Comparison of ENCODE assay signal across 21 cellular contexts in the genomic region with DNA sequence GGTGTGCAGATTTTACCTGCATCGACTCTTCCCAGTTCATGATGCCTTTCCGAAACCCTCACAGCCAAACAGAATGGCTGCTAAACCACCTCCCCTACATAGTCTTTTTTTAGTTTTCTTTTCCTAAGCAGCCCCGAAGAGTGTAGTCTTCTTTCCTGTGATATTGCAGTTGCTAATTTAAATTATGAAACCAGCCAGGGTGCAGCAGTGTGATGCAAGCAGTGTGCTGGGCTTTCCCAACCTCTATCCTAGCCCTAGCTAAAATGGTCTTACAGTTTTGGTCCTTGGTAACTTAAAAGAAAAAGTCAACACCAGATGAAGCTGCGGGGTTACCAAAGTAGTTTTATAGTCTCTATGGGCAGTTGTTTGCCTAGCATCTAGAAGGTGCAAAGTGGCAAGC.
DNase-seq lines count a peak whose midpoint lies in the region; ATAC-seq and TF ChIP-seq lines count a peak whose summit lies in the region.
"Had no signal": no experiment of that assay in that cellular context is flagged by ENCODE, and none has a peak within 500 bp of the region (broad histone marks: within the 10 kb centered on the region; RNA-seq: fewer than 3 reads in every experiment).

No MANE protein-coding gene starts in this region.

- POLR2A ChIA-PET in HEK293 (lab: Yijun Ruan, JAX) = no interaction called here

- H3K4me1 Mint-ChIP-seq in natural killer cell treated with Interleukin-12 subunit alpha and Interleukin-12 subunit beta and Interleukin-15 and Interleukin-18, amount 100 ng/mL, for 72 hours (ENCODE audit: low read depth in 2 of 2) = peaks cover 39 to 42% of the 10 kb centered on the region in 2 donors
- no peaks in the 10 kb centered on the region for H3K4me1 Mint-ChIP-seq in activated CD4-positive, alpha-beta T cell treated with anti-CD3 and anti-CD28 coated beads, Interleukin-2, amount 10 ng/mL, durations not matched to agents 24 days and 14 days
- H3K4me1 Mint-ChIP-seq: CD4-positive, CD25-positive, alpha-beta regulatory T cell had no signal

- ATAC-seq in natural killer cell treated with Interleukin-12 subunit alpha and Interleukin-12 subunit beta and Interleukin-15 and Interleukin-18, amount 100 ng/mL, for 72 hours = peak; percentile 63 to 80
- no peak for ATAC-seq in GM18511 (IDR thresholded peaks at IDR 0.05; ENCODE audit: unreplicated experiment)
- ATAC-seq: A549 had no signal

- DNase-seq in NOMO-1 (lab: John Stamatoyannopoulos, UW; ENCODE audit: unreplicated experiment in 2 of 2) (peak; percentile 42 to 65), SKM-1 treated with dmso at 0.1 percent for 144 hours (lab: John Stamatoyannopoulos, UW; ENCODE audit: unreplicated experiment) (peak; percentile 51), NCI-H2171 (lab: John Stamatoyannopoulos, UW) (no peak)
- DNase-seq in natural killer cell treated with Interleukin-12 subunit alpha and Interleukin-12 subunit beta and Interleukin-15 and Interleukin-18, amount 100 ng/mL, for 72 hours (ENCODE audit: low spot score) = peak; percentile 20
- no peak for DNase-seq in activated CD4-positive, alpha-beta T cell treated with anti-CD3 and anti-CD28 coated beads, Interleukin-2, amount 10 ng/mL, durations not matched to agents 24 days and 14 days
- DNase-seq: BE2C; CD4-positive, CD25-positive, alpha-beta regulatory T cell; EL; GF-D8; HCEC 1CT; Karpas-422; NCI-H1092; NCI-H1436; NCI-H1930; NCI-H226; NCI-H510A treated with DMSO at 0.1 percent for 48 hours; NCI-H774; SJCRH30 had no signal

- no peaks in the 10 kb centered on the region for H3K36me3 Mint-ChIP-seq in natural killer cell treated with Interleukin-12 subunit alpha and Interleukin-12 subunit beta and Interleukin-15 and Interleukin-18, amount 100 ng/mL, for 72 hours
- no peaks in the 10 kb centered on the region for H3K36me3 Mint-ChIP-seq in activated CD4-positive, alpha-beta T cell treated with anti-CD3 and anti-CD28 coated beads, Interleukin-2, amount 10 ng/mL, durations not matched to agents 24 days and 14 days (ENCODE audit: low read depth)
- H3K36me3 Mint-ChIP-seq: CD4-positive, CD25-positive, alpha-beta regulatory T cell had no signal

- H3K4me1 ChIP-seq in HEK293 (ENCODE audit: control insufficient read depth, insufficient read depth, low read length) = no peaks in the 10 kb centered on the region
- H3K4me1 ChIP-seq: BE2C had no signal

- no peaks in the 10 kb centered on the region for H3K27me3 Mint-ChIP-seq in natural killer cell treated with Interleukin-12 subunit alpha and Interleukin-12 subunit beta and Interleukin-15 and Interleukin-18, amount 100 ng/mL, for 72 hours
- H3K27me3 Mint-ChIP-seq in activated CD4-positive, alpha-beta T cell treated with anti-CD3 and anti-CD28 coated beads, Interleukin-2, amount 10 ng/mL, durations not matched to agents 24 days and 14 days = peaks cover 33% of the 10 kb centered on the region

- no peaks in the 10 kb centered on the region for H3K9me3 Mint-ChIP-seq in natural killer cell treated with Interleukin-12 subunit alpha and Interleukin-12 subunit beta and Interleukin-15 and Interleukin-18, amount 100 ng/mL, for 72 hours
- H3K9me3 Mint-ChIP-seq in activated CD4-positive, alpha-beta T cell treated with anti-CD3 and anti-CD28 coated beads, Interleukin-2, amount 10 ng/mL, durations not matched to agents 24 days and 14 days = no peaks in the 10 kb centered on the region

- H3K27ac Mint-ChIP-seq in natural killer cell treated with Interleukin-12 subunit alpha and Interleukin-12 subunit beta and Interleukin-15 and Interleukin-18, amount 100 ng/mL, for 72 hours = peak overlapping the region; percentile 68 to 80
- H3K27ac Mint-ChIP-seq in activated CD4-positive, alpha-beta T cell treated with anti-CD3 and anti-CD28 coated beads, Interleukin-2, amount 10 ng/mL, durations not matched to agents 24 days and 14 days = no peak overlapping the region
- H3K27ac Mint-ChIP-seq: CD4-positive, CD25-positive, alpha-beta regulatory T cell had no signal

- CTCF ChIA-PET in HEK293 (lab: Yijun Ruan, JAX) = no interaction called here

- H3K36me3 ChIP-seq in HEK293 (ENCODE audit: control insufficient read depth in 2 of 2, insufficient read depth in 1 of 2, low read length in 2 of 2) = no peaks in the 10 kb centered on the region
- H3K36me3 ChIP-seq: BE2C, SJCRH30 had no signal

- H3K27ac ChIP-seq in HEK293 (ENCODE audit: extremely low read depth, low read depth, low read length) = no peak overlapping the region
- H3K27ac ChIP-seq: A549, SJCRH30 had no signal

- TF ChIP-seq CTCF in HEK293 (tag by site-specific recombination; IDR thresholded peaks at IDR 0.05) = no peak

- intact Hi-C loops in activated CD4-positive, alpha-beta T cell treated with anti-CD3 and anti-CD28 coated beads, Interleukin-2, amount 10 ng/mL, durations not matched to agents 24 days and 14 days (cut with micrococcal nuclease) = no loop called here

- H3K4me3 ChIP-seq in HEK293 (ENCODE audit: low read depth, low read length) = no peak overlapping the region
- H3K4me3 ChIP-seq: A549, SJCRH30 had no signal

- H3K9me3 ChIP-seq in HEK293 (ENCODE audit: control insufficient read depth, insufficient read depth, low read depth, low read length) = no peaks in the 10 kb centered on the region
- H3K9me3 ChIP-seq: A549, BE2C, SJCRH30 had no signal

- peak overlapping the region; percentile 54 for H3K4me3 Mint-ChIP-seq in natural killer cell treated with Interleukin-12 subunit alpha and Interleukin-12 subunit beta and Interleukin-15 and Interleukin-18, amount 100 ng/mL, for 72 hours
- no peak overlapping the region for H3K4me3 Mint-ChIP-seq in activated CD4-positive, alpha-beta T cell treated with anti-CD3 and anti-CD28 coated beads, Interleukin-2, amount 10 ng/mL, durations not matched to agents 24 days and 14 days
- H3K4me3 Mint-ChIP-seq: CD4-positive, CD25-positive, alpha-beta regulatory T cell had no signal

TF ChIP-seq in HEK293, 187 proteins besides CTCF, POLR2A, EP300 and RAD21:
- TF ChIP-seq ZNF350 (tag by site-specific recombination; IDR thresholded peaks at IDR 0.05) (no peak), ZNF664 (tag by site-specific recombination; IDR thresholded peaks at IDR 0.05) (0 out of 2 replicates have a peak, but pooled peaks have one; percentile 9)
TF ChIP-seq in HEK293: peak in this region for 1.

Comparison
In these comparisons a context has a peak if more than half of its experiments do, and no peak if none do; other contexts are left out.
1. DNase-seq: peak in NOMO-1 (2 of 2), SKM-1 treated with dmso at 0.1 percent for 144 hours (single experiment) and natural killer cell treated with Interleukin-12 subunit alpha and Interleukin-12 subunit beta and Interleukin-15 and Interleukin-18, amount 100 ng/mL, for 72 hours (single experiment); none in NCI-H2171 (single experiment) and activated CD4-positive, alpha-beta T cell treated with anti-CD3 and anti-CD28 coated beads, Interleukin-2, amount 10 ng/mL, durations not matched to agents 24 days and 14 days (single experiment).